1 cellular context compared by ENCODE assay signal in genomic region chrX:13101439-13102139, GRCh38.
TF ChIP-seq lines count a peak whose summit lies in the region.

No MANE protein-coding gene starts in this region.

TF ChIP-seq in HCT116, 20 proteins besides CTCF, POLR2A, EP300 and RAD21 (continued from another document):
- TF ChIP-seq POLR2AphosphoS5 (IDR thresholded peaks at IDR 0.05; ENCODE audit: low read depth, low read length): peak; percentile 55
- TF ChIP-seq SP1 (IDR thresholded peaks at IDR 0.05; ENCODE audit: low read depth): peak; percentile 88
- peak; percentile 34; the same call in 1 of the 2 replicates for TF ChIP-seq SRF (IDR thresholded peaks at IDR 0.05; ENCODE audit: low read depth)
- TF ChIP-seq EGR1 (IDR thresholded peaks at IDR 0.05; ENCODE audit: low read depth): no peak
- no peak for TF ChIP-seq ELF1 (IDR thresholded peaks at IDR 0.05; ENCODE audit: borderline replicate concordance, low read depth)
- no peak for TF ChIP-seq EZH2 (IDR thresholded peaks at IDR 0.05)
- TF ChIP-seq MAX (IDR thresholded peaks at IDR 0.05): peak; percentile 47
